In genomic region chr10:1553951-1554350, GRCh38 we compare ENCODE assay signal across 1 cellular context.
TF ChIP-seq lines count a peak whose summit lies in the region.

No MANE protein-coding gene starts in this region.

TF ChIP-seq in H1, 55 proteins besides CTCF, POLR2A, EP300 and RAD21:
- no peak for TF ChIP-seq CHD7 (IDR thresholded peaks at IDR 0.05; ENCODE audit: insufficient replicate concordance, low read length)
- no peak for TF ChIP-seq YY1 (IDR thresholded peaks at IDR 0.05; ENCODE audit: low read depth, low read length)
- TF ChIP-seq TCF12 (IDR thresholded peaks at IDR 0.05; ENCODE audit: low read depth, low read length): no peak
- TF ChIP-seq RXRA (IDR thresholded peaks at IDR 0.05; ENCODE audit: insufficient read depth, low read depth, low read length): no peak
- no peak for TF ChIP-seq SP1 (IDR thresholded peaks at IDR 0.05; ENCODE audit: low read depth, low read length)
TF ChIP-seq in H1: peak in this region for 0.
